ENCODE assay signal across 1 cellular context in genomic region chr15:94834000-94834399, GRCh38.
TF ChIP-seq lines count a peak whose summit lies in the region.

No MANE protein-coding gene starts in this region.

TF ChIP-seq in HepG2, 621 proteins besides CTCF, POLR2A, EP300 and RAD21:
- no peak for TF ChIP-seq NFAT5 (CRISPR knock-in tag; IDR thresholded peaks at IDR 0.05)
- TF ChIP-seq POLR2G (IDR thresholded peaks at IDR 0.05; ENCODE audit: low read depth, low read length), result no peak
- peak; percentile 48; the same call in 1 of the 2 replicates for TF ChIP-seq MAFF (IDR thresholded peaks at IDR 0.05; ENCODE audit: low read depth, low read length)
- TF ChIP-seq TAF1 (CRISPR knock-in tag; IDR thresholded peaks at IDR 0.05), result no peak
- no peak for TF ChIP-seq SP5 (CRISPR knock-in tag; IDR thresholded peaks at IDR 0.05; ENCODE audit: borderline replicate concordance, low read depth)
- peak in 1 of 2 experiments; percentile 77; a peak in 3 of 4 replicates for TF ChIP-seq MAFK (conservative IDR thresholded peaks at IDR 0.05 in 1 of 2, IDR thresholded peaks at IDR 0.05 in 1 of 2; ENCODE audit: low read length in 2 of 2)
